ENCODE assay signal across 6 cellular contexts in genomic region chr7:65991829-65992228, GRCh38. TPM values are rescaled to one million over a fixed set of nuclear protein-coding genes. Genes with fewer than 3 reads are reported as not detected.
A peak's percentile ranks its signal among the peaks of the same experiment; 100 is the strongest.
DNase-seq lines count a peak whose midpoint lies in the region; ATAC-seq, FAIRE-seq and TF ChIP-seq lines count a peak whose summit lies in the region.
"Not testable (repeated sequence)": the region's sequence is repeated elsewhere in the genome, so short reads cannot be mapped to it uniquely, and the experiment has no call there.

No MANE protein-coding gene starts in this region.

- TF ChIP-seq EP300 in A549 (IDR thresholded peaks at IDR 0.05): not testable (repeated sequence)

- not testable (repeated sequence) for H4K20me1 ChIP-seq in BLaER1 treated with 17β-estradiol and CSF1 and Interleukin-3, amounts not matched to agents 10 nM and 100 nM

- not testable (repeated sequence) for H3K36me3 Mint-ChIP-seq in endothelial cell (ENCODE audit: low read depth, unreplicated experiment); nephron (ENCODE audit: low read depth)

- not testable (repeated sequence) for H3K36me3 ChIP-seq in BLaER1 treated with 17β-estradiol and CSF1 and Interleukin-3, amounts not matched to agents 10 nM and 100 nM; left ventricle myocardium inferior; spleen

- intact Hi-C loops in left ventricle myocardium inferior (cut with micrococcal nuclease); spleen (cut with DNase I; ENCODE audit: low total_unique reads): not testable (repeated sequence)

- not testable (repeated sequence) for H3K4me1 Mint-ChIP-seq in endothelial cell (ENCODE audit: unreplicated experiment); nephron

- not testable (repeated sequence) for H3K9me3 ChIP-seq in A549; BLaER1 treated with 17β-estradiol and CSF1 and Interleukin-3, amounts not matched to agents 10 nM and 100 nM (replicated peaks in 1 of 11); left ventricle myocardium inferior (replicated peaks); spleen

- ATAC-seq in A549: not testable (repeated sequence)

- not testable (repeated sequence) for H3K4me3 ChIP-seq in A549; BLaER1 treated with 17β-estradiol and CSF1 and Interleukin-3, amounts not matched to agents 10 nM and 100 nM; left ventricle myocardium inferior; spleen

- not testable (repeated sequence) for TF ChIP-seq CTCF in A549 (IDR thresholded peaks at IDR 0.05); endothelial cell (IDR thresholded peaks at IDR 0.05; ENCODE audit: unreplicated experiment); left ventricle myocardium inferior (IDR thresholded peaks at IDR 0.05; ENCODE audit: borderline replicate concordance); nephron (IDR thresholded peaks at IDR 0.05; ENCODE audit: unreplicated experiment in 3 of 3); spleen (IDR thresholded peaks at IDR 0.05 in 8 of 11, conservative IDR thresholded peaks at IDR 0.05 in 3 of 11)

- not testable (repeated sequence) for H3K27me3 Mint-ChIP-seq in endothelial cell (ENCODE audit: unreplicated experiment); nephron (ENCODE audit: low read depth)

- DNase-seq in A549 (ENCODE audit: low read depth in 1 of 2, low spot score in 1 of 2); endothelial cell (ENCODE audit: low spot score); left ventricle myocardium inferior; spleen: not testable (repeated sequence)

- not testable (repeated sequence) for H3K27ac ChIP-seq in A549
- H3K27ac ChIP-seq in BLaER1 treated with 17β-estradiol and CSF1 and Interleukin-3, amounts not matched to agents 10 nM and 100 nM: peak overlapping the region in 5 of 11 experiments; percentile 23 to 64 (median 52); a peak in 8 of 22 replicates
- H3K27ac ChIP-seq in left ventricle myocardium inferior (replicated peaks) (peak overlapping the region; percentile 70), spleen (peak overlapping the region in 6 of 8 donors; percentile 20 to 66 (median 52))

- TF ChIP-seq RAD21 in A549 (conservative IDR thresholded peaks at IDR 0.05 in 1 of 2, IDR thresholded peaks at IDR 0.05 in 1 of 2): not testable (repeated sequence)

- CTCF ChIA-PET in A549 (lab: Yijun Ruan, JAX): not testable (repeated sequence)

- H3K4me3 Mint-ChIP-seq in endothelial cell (ENCODE audit: unreplicated experiment); nephron: not testable (repeated sequence)

- POLR2A ChIA-PET in A549 (lab: Yijun Ruan, JAX): not testable (repeated sequence)

- FAIRE-seq in A549 (lab: Jason Lieb, UNC): not testable (repeated sequence)

- TF ChIP-seq POLR2A in A549 (IDR thresholded peaks at IDR 0.05; ENCODE audit: low read length); spleen (IDR thresholded peaks at IDR 0.05): not testable (repeated sequence)

- H3K27ac Mint-ChIP-seq in endothelial cell (ENCODE audit: unreplicated experiment): peak overlapping the region; percentile 91
- peak overlapping the region; percentile 89 to 98 (median 93) for H3K27ac Mint-ChIP-seq in nephron

- not testable (repeated sequence) for H3K27me3 ChIP-seq in BLaER1 treated with 17β-estradiol and CSF1 and Interleukin-3, amounts not matched to agents 10 nM and 100 nM; left ventricle myocardium inferior (ENCODE audit: low read depth); spleen (replicated peaks in 1 of 7)

- H3K9ac ChIP-seq in BLaER1 treated with 17β-estradiol and CSF1 and Interleukin-3, amounts not matched to agents 10 nM and 100 nM: peak overlapping the region in 4 of 11 experiments; percentile 0 to 40 (median 10); a peak in 2 of 22 replicates

- H3K9me3 Mint-ChIP-seq in endothelial cell (ENCODE audit: unreplicated experiment); nephron: not testable (repeated sequence)

- WGBS in A549 (ENCODE audit: missing lambda C conversion rate): 84% methylated on average over 5 of the region's 5 CpGs
- 94 to 98% (median 97%) methylated on average over 5 of the region's 5 CpGs for WGBS in spleen, 5 donors

- H3K4me1 ChIP-seq in A549, left ventricle myocardium inferior, spleen: not testable (repeated sequence)
- peaks cover 17 to 53% (median 44%) of the 10 kb centered on the region in 10 experiments for H3K4me1 ChIP-seq in BLaER1 treated with 17β-estradiol and CSF1 and Interleukin-3, amounts not matched to agents 10 nM and 100 nM

- H3K4me2 ChIP-seq in A549: not testable (repeated sequence)
- H3K4me2 ChIP-seq in BLaER1 treated with 17β-estradiol and CSF1 and Interleukin-3, amounts not matched to agents 10 nM and 100 nM: peak overlapping the region in 10 of 11 experiments; percentile 40 to 80 (median 70); a peak in 19 of 22 replicates

TF ChIP-seq in A549, 52 proteins besides CTCF, POLR2A, EP300 and RAD21:
- TF ChIP-seq ZC3H11A (IDR thresholded peaks at IDR 0.05): peak; percentile 83

RNA-seq across cellular contexts. Expression of gene GUSB, which starts 9.8 kb away (rescaled TPM):
- polyA plus RNA-seq in A549 (2011; rRNA removed) (32.3 and 38.5 TPM in 2 replicates), A549 (2017; fragmentation: RNase III; extraction: RNeasy Plus Mini Kit Qiagen cat#74134 plus additional on column Dnase treatment) (28.6 to 32.3 TPM (median 32.1 TPM) in 3 replicates), spleen (10 to 100 TPM; 41.4 to 79.4 (median 60.8) TPM)
- polyA plus RNA-seq in A549 (2012; cell fraction: cytosol; rRNA removed): 45.4 and 48.7 TPM in 2 replicates
- 163 and 173 TPM in 2 replicates for polyA plus RNA-seq in A549 (2012; cell fraction: nucleus; rRNA removed)
- polyA minus RNA-seq in A549 (2011; rRNA and poly(A)+ RNA removed): 47.5 and 57.5 TPM in 2 replicates
- total RNA-seq in endothelial cell (ENCODE audit: unreplicated experiment) (53.6 TPM), left ventricle myocardium inferior (15.4 TPM), spleen (10 to 100 TPM; 46.1 to 93.0 (median 62.8) TPM)
